In genomic region chr1:247212012-247212411, GRCh38 we compare ENCODE assay signal across 10 cellular contexts. TPM values are rescaled to one million over a fixed set of nuclear protein-coding genes. Genes with fewer than 3 reads are reported as not detected.
DNase-seq lines count a peak whose midpoint lies in the region; ATAC-seq, FAIRE-seq and TF ChIP-seq lines count a peak whose summit lies in the region.
"Had no signal": no experiment of that assay in that cellular context is flagged by ENCODE, and none has a peak within 500 bp of the region (broad histone marks: within the 10 kb centered on the region; RNA-seq: fewer than 3 reads in every experiment).

No MANE protein-coding gene starts in this region.

- no peak overlapping the region for H3K27ac ChIP-seq in A549
- H3K27ac ChIP-seq: BLaER1 had no signal

- CTCF ChIA-PET in A549 (lab: Yijun Ruan, JAX), result no interaction called here

- 0 out of 3 replicates have a peak, but pooled peaks cover 6% of the 10 kb centered on the region for H3K4me1 ChIP-seq in A549

- intact Hi-C loops in activated T-helper 1 cell treated with anti-CD3 and anti-CD28 coated beads, Interleukin-12 subunit alpha, Interleukin-12 subunit beta, Interleukin-2, Interleukin-4 antibody, amounts not matched to agents 30 ng/mL and 10 ng/mL and 1 ng/mL, durations not matched to agents 14 hours and 24 hours and 36 hours (cut with micrococcal nuclease), result loop anchor here (2.0 to 5.0 kb wide), 2 partner anchors 111 to 490 kb away; partner anchors contain the start of gene SCCPDH

- ATAC-seq in A549, result no peak
- peak; percentile 63 for ATAC-seq in GM19324 (IDR thresholded peaks at IDR 0.05; ENCODE audit: low FRiP score, unreplicated experiment)
- ATAC-seq in HG03060 (IDR thresholded peaks at IDR 0.05; ENCODE audit: low read depth, unreplicated experiment), result peak; percentile 64

- peaks cover 26% of the 10 kb centered on the region for H3K9me3 ChIP-seq in A549

- peaks cover 5% of the 10 kb centered on the region for H3K9me3 Mint-ChIP-seq in activated T-helper 1 cell treated with anti-CD3 and anti-CD28 coated beads, Interleukin-12 subunit alpha, Interleukin-12 subunit beta, Interleukin-2, Interleukin-4 antibody, amounts not matched to agents 30 ng/mL and 10 ng/mL and 1 ng/mL, durations not matched to agents 14 hours and 24 hours and 36 hours

- H3K27me3 Mint-ChIP-seq in activated T-helper 1 cell treated with anti-CD3 and anti-CD28 coated beads, Interleukin-12 subunit alpha, Interleukin-12 subunit beta, Interleukin-2, Interleukin-4 antibody, amounts not matched to agents 30 ng/mL and 10 ng/mL and 1 ng/mL, durations not matched to agents 14 hours and 24 hours and 36 hours (ENCODE audit: insufficient read depth), result no peaks in the 10 kb centered on the region

- no peak for TF ChIP-seq EP300 in A549 (IDR thresholded peaks at IDR 0.05)

- POLR2A ChIA-PET in A549 (lab: Yijun Ruan, JAX), result no interaction called here

- H3K4me3 ChIP-seq in A549, result no peak overlapping the region
- H3K4me3 ChIP-seq: BLaER1 had no signal

- H3K4me2 ChIP-seq in A549, result no peak overlapping the region

- peaks cover 27% of the 10 kb centered on the region for H3K36me3 Mint-ChIP-seq in activated T-helper 1 cell treated with anti-CD3 and anti-CD28 coated beads, Interleukin-12 subunit alpha, Interleukin-12 subunit beta, Interleukin-2, Interleukin-4 antibody, amounts not matched to agents 30 ng/mL and 10 ng/mL and 1 ng/mL, durations not matched to agents 14 hours and 24 hours and 36 hours (ENCODE audit: low read depth)

- no peak for TF ChIP-seq CTCF in A549 (IDR thresholded peaks at IDR 0.05)

- TF ChIP-seq POLR2A in A549 (IDR thresholded peaks at IDR 0.05; ENCODE audit: low read length), result no peak

- H3K4me3 Mint-ChIP-seq in activated T-helper 1 cell treated with anti-CD3 and anti-CD28 coated beads, Interleukin-12 subunit alpha, Interleukin-12 subunit beta, Interleukin-2, Interleukin-4 antibody, amounts not matched to agents 30 ng/mL and 10 ng/mL and 1 ng/mL, durations not matched to agents 14 hours and 24 hours and 36 hours, result peak overlapping the region; percentile 17

- no peak for FAIRE-seq in A549 (lab: Jason Lieb, UNC)

- 51% methylated on average over 5 of the region's 5 CpGs for whole genome bisulfite sequencing in A549 (ENCODE audit: missing lambda C conversion rate)

- peaks cover 29% of the 10 kb centered on the region for H3K4me1 Mint-ChIP-seq in activated T-helper 1 cell treated with anti-CD3 and anti-CD28 coated beads, Interleukin-12 subunit alpha, Interleukin-12 subunit beta, Interleukin-2, Interleukin-4 antibody, amounts not matched to agents 30 ng/mL and 10 ng/mL and 1 ng/mL, durations not matched to agents 14 hours and 24 hours and 36 hours (ENCODE audit: low read depth)

- DNase-seq in A549 (ENCODE audit: low read depth in 1 of 2, low spot score in 1 of 2) (no peak), UCSD-AML1 (lab: John Stamatoyannopoulos, UW; ENCODE audit: unreplicated experiment) (no peak), cerebellar cortex (ENCODE audit: low spot score) (no peak), foreskin melanocyte (no peak)
- no peak for DNase-seq in activated T-helper 1 cell treated with anti-CD3 and anti-CD28 coated beads, Interleukin-12 subunit alpha, Interleukin-12 subunit beta, Interleukin-2, Interleukin-4 antibody, amounts not matched to agents 30 ng/mL and 10 ng/mL and 1 ng/mL, durations not matched to agents 14 hours and 24 hours and 36 hours (ENCODE audit: low spot score)
- DNase-seq in stimulated activated naive CD4-positive, alpha-beta T cell (lab: John Stamatoyannopoulos, UW), result no peak
- DNase-seq: retina had no signal

- H3K27ac Mint-ChIP-seq in activated T-helper 1 cell treated with anti-CD3 and anti-CD28 coated beads, Interleukin-12 subunit alpha, Interleukin-12 subunit beta, Interleukin-2, Interleukin-4 antibody, amounts not matched to agents 30 ng/mL and 10 ng/mL and 1 ng/mL, durations not matched to agents 14 hours and 24 hours and 36 hours, result no peak overlapping the region

- TF ChIP-seq RAD21 in A549 (conservative IDR thresholded peaks at IDR 0.05 in 1 of 2, IDR thresholded peaks at IDR 0.05 in 1 of 2), result no peak

TF ChIP-seq in A549, 52 proteins besides CTCF, POLR2A, EP300 and RAD21:
- TF ChIP-seq, protein P1, sequence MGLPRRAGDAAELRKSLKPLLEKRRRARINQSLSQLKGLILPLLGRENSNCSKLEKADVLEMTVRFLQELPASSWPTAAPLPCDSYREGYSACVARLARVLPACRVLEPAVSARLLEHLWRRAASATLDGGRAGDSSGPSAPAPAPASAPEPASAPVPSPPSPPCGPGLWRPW (IDR thresholded peaks at IDR 0.05), result no peak
- no peak for TF ChIP-seq CHD2 (IDR thresholded peaks at IDR 0.05; ENCODE audit: low read length, partially characterized antibody)
- peak; percentile 13 for TF ChIP-seq MAFK (IDR thresholded peaks at IDR 0.05; ENCODE audit: partially characterized antibody)

RNA-seq across cellular contexts. Expression of gene ZNF124, which starts 40.2 kb away (rescaled TPM):
- polyA plus RNA-seq in A549 (2011; rRNA removed) (6.4 and 6.5 TPM in 2 replicates), A549 (2017; fragmentation: RNase III; extraction: RNeasy Plus Mini Kit Qiagen cat#74134 plus additional on column Dnase treatment) (4.4 to 5.5 TPM (median 5.3 TPM) in 3 replicates)
- polyA plus RNA-seq in A549 (2012; cell fraction: cytosol; rRNA removed), result 2.8 and 3.2 TPM in 2 replicates
- 3.1 and 4.6 TPM in 2 replicates for polyA plus RNA-seq in A549 (2012; cell fraction: nucleus; rRNA removed)
- 15.0 and 15.1 TPM in 2 replicates for polyA minus RNA-seq in A549 (2011; rRNA and poly(A)+ RNA removed)
- total RNA-seq in activated T-helper 1 cell treated with anti-CD3 and anti-CD28 coated beads, Interleukin-12 subunit alpha, Interleukin-12 subunit beta, Interleukin-2, Interleukin-4 antibody, amounts not matched to agents 30 ng/mL and 10 ng/mL and 1 ng/mL, durations not matched to agents 14 hours and 24 hours and 36 hours, result 14.9 and 15.5 TPM in 2 replicates

RNA-seq across cellular contexts. Expression of gene VN1R5, which starts 43.9 kb away (rescaled TPM):
- not detected in 2 replicates for polyA plus RNA-seq in A549 (2011; rRNA removed)
- not detected in 2 replicates for polyA plus RNA-seq in A549 (2012; cell fraction: cytosol; rRNA removed)
- polyA plus RNA-seq in A549 (2012; cell fraction: nucleus; rRNA removed), result not detected in 2 replicates
- not detected in 3 replicates for polyA plus RNA-seq in A549 (2017; fragmentation: RNase III; extraction: RNeasy Plus Mini Kit Qiagen cat#74134 plus additional on column Dnase treatment)
- not detected in 2 replicates for polyA minus RNA-seq in A549 (2011; rRNA and poly(A)+ RNA removed)
- total RNA-seq in activated T-helper 1 cell treated with anti-CD3 and anti-CD28 coated beads, Interleukin-12 subunit alpha, Interleukin-12 subunit beta, Interleukin-2, Interleukin-4 antibody, amounts not matched to agents 30 ng/mL and 10 ng/mL and 1 ng/mL, durations not matched to agents 14 hours and 24 hours and 36 hours, result not detected in 2 replicates

Comparison
In these comparisons a context has a peak if more than half of its experiments do, and no peak if none do; other contexts are left out.
1. ATAC-seq: peak in GM19324 (single experiment) and HG03060 (single experiment); none in A549 (0 of 2).